In genomic region chr7:144830024-144830785, GRCh38 we compare ENCODE assay signal across 17 cellular contexts. TPM values are rescaled to one million over a fixed set of nuclear protein-coding genes. Genes with fewer than 3 reads are reported as not detected.
DNase-seq lines count a peak whose midpoint lies in the region; ATAC-seq and TF ChIP-seq lines count a peak whose summit lies in the region.
"Had no signal": no experiment of that assay in that cellular context is flagged by ENCODE, and none has a peak within 500 bp of the region (broad histone marks: within the 10 kb centered on the region; RNA-seq: fewer than 3 reads in every experiment).

No MANE protein-coding gene starts in this region.

- no peak overlapping the region for H3K27ac ChIP-seq in PC-3 (ENCODE audit: low read length)
- H3K27ac ChIP-seq in upper lobe of right lung, result no peak overlapping the region
- H3K27ac ChIP-seq: epithelial cell of prostate had no signal

- H3F3A ChIP-seq in PC-3 (ENCODE audit: low read length, unreplicated experiment), result no peaks in the 10 kb centered on the region

- no peak for DNase-seq in activated naive CD4-positive, alpha-beta T cell treated with anti-CD3 and anti-CD28 coated beads, Interleukin-2, amount 50 U/mL, for 72 hours (ENCODE audit: low spot score in 2 of 2)
- no peak for DNase-seq in activated naive CD4-positive, alpha-beta T cell treated with Interleukin-2 at 50 U/mL for 16 hours
- DNase-seq in PC-3 (peak; percentile 47), erythroblast (lab: John Stamatoyannopoulos, UW) (peak; percentile 6 to 53), upper lobe of right lung (no peak), DMS 273 treated with DMSO at 0.1 percent for 48 hours (lab: John Stamatoyannopoulos, UW) (no peak), dedifferentiated amniotic fluid mesenchymal stem cell (ENCODE audit: extremely low spot score) (no peak)
- DNase-seq in stimulated activated CD8-positive, alpha-beta memory T cell treated with anti-CD3 and anti-CD28 coated beads, Interleukin-4, amount 100 ng/mL, for 48 hours, result no peak
- DNase-seq: activated naive CD4-positive, alpha-beta T cell treated with anti-CD3 and anti-CD28 coated beads, Interleukin-2, amount 10 ng/mL, durations not matched to agents 7 days and 5 days; DMS79; hippocampal formation; NCI-H1105; NCI-H510A; T-helper 1 cell had no signal

- H3K9ac ChIP-seq in PC-3 (ENCODE audit: low read length), result no peak overlapping the region

- CTCF ChIA-PET in PC-3 (lab: Charles Lee), result no interaction called here

- H3K4me3 ChIP-seq in PC-3 (ENCODE audit: low read length), result no peak overlapping the region
- no peak overlapping the region for H3K4me3 ChIP-seq in upper lobe of right lung

- no peaks in the 10 kb centered on the region for H3K9me2 ChIP-seq in PC-3 (replicated peaks; ENCODE audit: low read length)

- POLR2A ChIA-PET in PC-3 (lab: Charles Lee; ENCODE audit: unreplicated experiment), result interaction anchor here (0.6 kb wide), 1 partner anchor 24 kb away, joined by 3 read pairs; no protein-coding TSS in a partner anchor

- no peaks in the 10 kb centered on the region for H3K9me3 ChIP-seq in PC-3 (ENCODE audit: low read length)
- no peaks in the 10 kb centered on the region for H3K9me3 ChIP-seq in upper lobe of right lung

- peaks cover 10% of the 10 kb centered on the region for H3K4me1 ChIP-seq in PC-3 (ENCODE audit: insufficient read depth, low read length)
- peaks cover 8% of the 10 kb centered on the region for H3K4me1 ChIP-seq in upper lobe of right lung

- H3K27me3 ChIP-seq in PC-3 (ENCODE audit: low read length) (no peaks in the 10 kb centered on the region), upper lobe of right lung (no peaks in the 10 kb centered on the region)

- H3K27ac Mint-ChIP-seq in activated naive CD4-positive, alpha-beta T cell treated with anti-CD3 and anti-CD28 coated beads, Interleukin-2, amount 50 U/mL, for 72 hours, result peak overlapping the region in 1 of 2 donors; percentile 19
- H3K27ac Mint-ChIP-seq: activated naive CD4-positive, alpha-beta T cell treated with anti-CD3 and anti-CD28 coated beads, Interleukin-2, amount 10 ng/mL, durations not matched to agents 7 days and 5 days; type B pancreatic cell had no signal

- no peak overlapping the region for H2AFZ ChIP-seq in PC-3 (ENCODE audit: low read length)

- no peaks in the 10 kb centered on the region for H4K20me1 ChIP-seq in PC-3 (ENCODE audit: low read length)

- TF ChIP-seq CTCF in PC-3 (conservative IDR thresholded peaks at IDR 0.05; ENCODE audit: low read depth, low read length), result no peak
- no peak for TF ChIP-seq CTCF in upper lobe of right lung (IDR thresholded peaks at IDR 0.05)

- intact Hi-C loops in PC-3 (cut with micrococcal nuclease), result no loop called here
- intact Hi-C loops in upper lobe of right lung (cut with DNase I), result no loop called here

- no peak for TF ChIP-seq POLR2A in erythroblast (IDR thresholded peaks at IDR 0.05; ENCODE audit: low read length)

- no peaks in the 10 kb centered on the region for H3K79me2 ChIP-seq in PC-3 (ENCODE audit: low read length)

- no peaks in the 10 kb centered on the region for H3K36me3 ChIP-seq in PC-3 (ENCODE audit: low read depth, low read length)
- no peaks in the 10 kb centered on the region for H3K36me3 ChIP-seq in upper lobe of right lung

- peak; percentile 9 to 61 for ATAC-seq in activated naive CD4-positive, alpha-beta T cell treated with anti-CD3 and anti-CD28 coated beads, Interleukin-2, amount 50 U/mL, for 72 hours
- no peak for ATAC-seq in PC-3
- ATAC-seq in upper lobe of right lung, result peak; percentile 25
- ATAC-seq: left lobe of liver had no signal

- no TSS peak for BruUV-seq in PC-3 (replicated peaks; lab: Mats Ljungman, UMichigan)

- H3K4me2 ChIP-seq in PC-3 (ENCODE audit: low read length), result no peak overlapping the region

- peaks cover 0 to 4% of the 10 kb centered on the region in 2 donors for H3K9me3 Mint-ChIP-seq in activated naive CD4-positive, alpha-beta T cell treated with anti-CD3 and anti-CD28 coated beads, Interleukin-2, amount 50 U/mL, for 72 hours
- H3K9me3 Mint-ChIP-seq: type B pancreatic cell had no signal

- peaks cover 2 to 38% of the 10 kb centered on the region in 2 donors for H3K36me3 Mint-ChIP-seq in activated naive CD4-positive, alpha-beta T cell treated with anti-CD3 and anti-CD28 coated beads, Interleukin-2, amount 50 U/mL, for 72 hours
- H3K36me3 Mint-ChIP-seq: type B pancreatic cell had no signal

RNA-seq across cellular contexts. Expression of gene TPK1, which starts 5.6 kb away (rescaled TPM):
- 10 to 100 TPM; 20.8 to 23.1 TPM for total RNA-seq in activated naive CD4-positive, alpha-beta T cell treated with anti-CD3 and anti-CD28 coated beads, Interleukin-2, amount 50 U/mL, for 72 hours
- total RNA-seq in PC-3 (2014; rRNA removed) (1.3 and 4.5 TPM in 2 replicates), upper lobe of right lung (7.6 TPM)

Comparison
In these comparisons a context has a peak if more than half of its experiments do, and no peak if none do; other contexts are left out.
1. DNase-seq: peak in PC-3 (single experiment) and erythroblast (2 of 2); none in activated naive CD4-positive, alpha-beta T cell treated with anti-CD3 and anti-CD28 coated beads, Interleukin-2, amount 50 U/mL, for 72 hours (0 of 2), activated naive CD4-positive, alpha-beta T cell treated with Interleukin-2 at 50 U/mL for 16 hours (single experiment), upper lobe of right lung (single experiment), DMS 273 treated with DMSO at 0.1 percent for 48 hours (single experiment), stimulated activated CD8-positive, alpha-beta memory T cell treated with anti-CD3 and anti-CD28 coated beads, Interleukin-4, amount 100 ng/mL, for 48 hours (single experiment) and dedifferentiated amniotic fluid mesenchymal stem cell (single experiment).